Comparison of ENCODE assay signal across 11 cellular contexts in genomic region chr3:111862415-111862814, GRCh38. TPM values are rescaled to one million over a fixed set of nuclear protein-coding genes. Genes with fewer than 3 reads are reported as not detected.
A peak's percentile ranks its signal among the peaks of the same experiment; 100 is the strongest.
DNase-seq lines count a peak whose midpoint lies in the region; ATAC-seq and TF ChIP-seq lines count a peak whose summit lies in the region.
"Had no signal": no experiment of that assay in that cellular context is flagged by ENCODE, and none has a peak within 500 bp of the region (broad histone marks: within the 10 kb centered on the region; RNA-seq: fewer than 3 reads in every experiment).

No MANE protein-coding gene starts in this region.

- H3K4me3 ChIP-seq in mesodermal cell (ENCODE audit: extremely low read depth, insufficient read depth, low read length, poor library complexity, severe bottlenecking) (peak overlapping the region; percentile 91), thoracic aorta (peak overlapping the region; percentile 91)

- WGBS in mesodermal cell (ENCODE audit: insufficient coverage in 2 of 2), 2 experiments = 17 to 22% methylated on average over 1 of the region's 5 CpGs

- H3K27ac Mint-ChIP-seq in brain = peak overlapping the region in 2 of 5 experiments; percentile 14 to 44
- H3K27ac Mint-ChIP-seq in activated naive CD4-positive, alpha-beta T cell treated with anti-CD3 and anti-CD28 coated beads, Interleukin-2, amount 50 U/mL, for 72 hours = no peak overlapping the region
- H3K27ac Mint-ChIP-seq: activated naive CD8-positive, alpha-beta T cell treated with anti-CD3 and anti-CD28 coated beads for 36 hours had no signal

- ATAC-seq in thoracic aorta (ENCODE audit: insufficient number of reproducible peaks, low FRiP score, low read depth) (no peak), GM21825 (IDR thresholded peaks at IDR 0.05; ENCODE audit: unreplicated experiment) (no peak)
- no peak for ATAC-seq in activated naive CD4-positive, alpha-beta T cell treated with anti-CD3 and anti-CD28 coated beads, Interleukin-2, amount 50 U/mL, for 72 hours

- DNase-seq in DMS 273 (lab: John Stamatoyannopoulos, UW; ENCODE audit: unreplicated experiment) (peak; percentile 66), DMS 273 treated with DMSO at 0.1 percent for 48 hours (lab: John Stamatoyannopoulos, UW) (no peak), thoracic aorta (ENCODE audit: low spot score) (no peak), RKO (ENCODE audit: low spot score) (no peak)
- DNase-seq in activated naive CD4-positive, alpha-beta T cell treated with anti-CD3 and anti-CD28 coated beads, Interleukin-2, amount 50 U/mL, for 72 hours (ENCODE audit: low spot score in 2 of 2) = no peak
- DNase-seq: activated naive CD8-positive, alpha-beta T cell treated with anti-CD3 and anti-CD28 coated beads for 36 hours; NCI-H345 had no signal

- peak overlapping the region; percentile 43 for H3K27ac ChIP-seq in mesodermal cell (ENCODE audit: low read depth, low read length, severe bottlenecking)
- peak overlapping the region; percentile 98 for H3K27ac ChIP-seq in thoracic aorta
- H3K27ac ChIP-seq: 22Rv1 had no signal

- no peaks in the 10 kb centered on the region for H3K9me3 ChIP-seq in mesodermal cell (ENCODE audit: control insufficient read depth, low read length)
- no peaks in the 10 kb centered on the region for H3K9me3 ChIP-seq in thoracic aorta

- peaks cover 45% of the 10 kb centered on the region for H3K4me1 ChIP-seq in mesodermal cell (ENCODE audit: control insufficient read depth, insufficient read depth, low read length, poor library complexity, severe bottlenecking)
- H3K4me1 ChIP-seq in thoracic aorta (ENCODE audit: control insufficient read depth in 1 of 2, low read depth in 2 of 2) = peaks cover 31 to 56% of the 10 kb centered on the region in 2 donors

- no peaks in the 10 kb centered on the region for H3K27me3 ChIP-seq in thoracic aorta (replicated peaks; ENCODE audit: insufficient read depth)

- H3K36me3 ChIP-seq in mesodermal cell (ENCODE audit: control insufficient read depth, insufficient read depth, low read length) = no peaks in the 10 kb centered on the region
- H3K36me3 ChIP-seq in thoracic aorta = no peaks in the 10 kb centered on the region

- H3K4me1 Mint-ChIP-seq in brain = peaks cover 49% of the 10 kb centered on the region

- H3K4me3 Mint-ChIP-seq in brain = peak overlapping the region in 4 of 5 experiments; percentile 33 to 98 (median 70)
- H3K4me3 Mint-ChIP-seq: activated naive CD8-positive, alpha-beta T cell treated with anti-CD3 and anti-CD28 coated beads for 36 hours had no signal

- H3K9me3 Mint-ChIP-seq in brain = no peaks in the 10 kb centered on the region
- no peaks in the 10 kb centered on the region for H3K9me3 Mint-ChIP-seq in activated naive CD4-positive, alpha-beta T cell treated with anti-CD3 and anti-CD28 coated beads, Interleukin-2, amount 50 U/mL, for 72 hours
- H3K9me3 Mint-ChIP-seq: activated naive CD8-positive, alpha-beta T cell treated with anti-CD3 and anti-CD28 coated beads for 36 hours had no signal

- peaks cover 17% of the 10 kb centered on the region for H3K27me3 Mint-ChIP-seq in brain

- no peaks in the 10 kb centered on the region for H3K36me3 Mint-ChIP-seq in brain
- H3K36me3 Mint-ChIP-seq in activated naive CD4-positive, alpha-beta T cell treated with anti-CD3 and anti-CD28 coated beads, Interleukin-2, amount 50 U/mL, for 72 hours = no peaks in the 10 kb centered on the region
- H3K36me3 Mint-ChIP-seq: activated naive CD8-positive, alpha-beta T cell treated with anti-CD3 and anti-CD28 coated beads for 36 hours had no signal

- TF ChIP-seq CTCF in brain (conservative IDR thresholded peaks at IDR 0.05) (no peak), thoracic aorta (IDR thresholded peaks at IDR 0.05) (no peak)

RNA-seq across cellular contexts. Expression of gene PHLDB2, which starts 3.4 kb away (rescaled TPM):
- 1.2 TPM for polyA plus RNA-seq in brain (ENCODE audit: insufficient read depth, low read depth, low replicate concordance)
- 46.1 TPM for polyA plus RNA-seq in mesodermal cell (2013, experiment 1 of 2)
- 46.3 TPM for polyA plus RNA-seq in mesodermal cell (2013, experiment 2 of 2)
- 100 to 1,000 TPM in 1 of 2 donors, 10 to 100 TPM in 1; 99.0 to 140 TPM for total RNA-seq in thoracic aorta
- 1 to 10 TPM; 1.9 to 2.1 TPM for total RNA-seq in activated naive CD4-positive, alpha-beta T cell treated with anti-CD3 and anti-CD28 coated beads, Interleukin-2, amount 50 U/mL, for 72 hours

Comparison
In these comparisons a context has a peak if more than half of its experiments do, and no peak if none do; other contexts are left out.
1. RNA of gene PHLDB2, which starts 3.4 kb away (total RNA-seq): 99.0 to 140 TPM in thoracic aorta; 1.9 to 2.1 TPM in activated naive CD4-positive, alpha-beta T cell treated with anti-CD3 and anti-CD28 coated beads, Interleukin-2, amount 50 U/mL, for 72 hours; every median in the first group is over 10 times any median in the second.